Comparison of ENCODE assay signal across 13 cellular contexts in genomic region chr11:10325398-10326079, GRCh38. TPM values are rescaled to one million over a fixed set of nuclear protein-coding genes. Genes with fewer than 3 reads are reported as not detected.
A peak's percentile ranks its signal among the peaks of the same experiment; 100 is the strongest.
DNase-seq lines count a peak whose midpoint lies in the region; ATAC-seq and TF ChIP-seq lines count a peak whose summit lies in the region.
"Had no signal": no experiment of that assay in that cellular context is flagged by ENCODE, and none has a peak within 500 bp of the region (broad histone marks: within the 10 kb centered on the region; RNA-seq: fewer than 3 reads in every experiment).

No MANE protein-coding gene starts in this region.

- no peak for TF ChIP-seq EP300 in stomach (IDR thresholded peaks at IDR 0.05)

- intact Hi-C loops in stomach (cut with DNase I; ENCODE audit: low total_unique reads), result no loop called here

- H3K36me3 Mint-ChIP-seq in HFFc6 (ENCODE audit: low read depth), result no peaks in the 10 kb centered on the region
- H3K36me3 Mint-ChIP-seq: IgD-negative memory B cell had no signal

- H3K27ac ChIP-seq in stomach, result peak overlapping the region; percentile 50 to 76 (median 76)

- H3K27me3 ChIP-seq in stomach (no peaks in the 10 kb centered on the region), HAP-1 (ENCODE audit: low read depth) (no peaks in the 10 kb centered on the region)

- H3K4me1 Mint-ChIP-seq in HFFc6 (ENCODE audit: low read depth), result peaks cover 93% of the 10 kb centered on the region

- TF ChIP-seq CTCF in HFFc6 (IDR thresholded peaks at IDR 0.05) (no peak), astrocyte of the spinal cord (IDR thresholded peaks at IDR 0.05; ENCODE audit: low read depth, low read length) (no peak), stomach (IDR thresholded peaks at IDR 0.05) (no peak)

- H3K4me1 ChIP-seq in stomach (peaks cover 53 to 84% (median 69%) of the 10 kb centered on the region in 4 donors), HAP-1 (peaks cover 20% of the 10 kb centered on the region)

- ATAC-seq in GM21367 (IDR thresholded peaks at IDR 0.05; ENCODE audit: unreplicated experiment), result no peak

- H3K9me3 ChIP-seq in stomach (no peaks in the 10 kb centered on the region), HAP-1 (no peaks in the 10 kb centered on the region)

- 42 to 53% (median 47%) methylated on average over 6 of the region's 6 CpGs for WGBS in stomach, 5 donors

- peak overlapping the region; percentile 55 for H3K4me3 Mint-ChIP-seq in HFFc6
- H3K4me3 Mint-ChIP-seq: IgD-negative memory B cell had no signal

- H3K9me3 Mint-ChIP-seq in HFFc6, result no peaks in the 10 kb centered on the region
- H3K9me3 Mint-ChIP-seq: IgD-negative memory B cell had no signal

- H3K27me3 Mint-ChIP-seq in HFFc6 (ENCODE audit: insufficient read depth), result no peaks in the 10 kb centered on the region

- no peak for TF ChIP-seq POLR2A in stomach (IDR thresholded peaks at IDR 0.05)

- DNase-seq in HFFc6, result peak; percentile 86
- peak; percentile 96 for DNase-seq in astrocyte of the spinal cord (ENCODE audit: low read depth, low spot score)
- DNase-seq in iris pigment epithelial cell (ENCODE audit: low read depth), result peak; percentile 93
- DNase-seq in stomach, result no peak
- DNase-seq in NCI-H146 (lab: John Stamatoyannopoulos, UW), result no peak
- DNase-seq in activated CD8-positive, alpha-beta memory T cell treated with anti-CD3 and anti-CD28 coated beads for 24 hours, result no peak
- no peak for DNase-seq in HAP-1 (ENCODE audit: low spot score in 2 of 2)
- DNase-seq: activated CD4-positive, CD25-positive, alpha-beta regulatory T cell treated with anti-CD3 and anti-CD28 coated beads, Interleukin-2, amount 50 U/mL, for 72 hours; activated naive CD4-positive, alpha-beta T cell; COR-L47; SIG-M5 had no signal

- no peak overlapping the region for H3K4me3 ChIP-seq in astrocyte of the spinal cord (ENCODE audit: low read depth, low read length)
- H3K4me3 ChIP-seq in stomach, result no peak overlapping the region
- no peak overlapping the region for H3K4me3 ChIP-seq in HAP-1

- in situ Hi-C loops in astrocyte of the spinal cord (cut with HindIII; ENCODE audit: low sequenced_read_pairs) (no loop called here), HAP-1 (cut with MboI; ENCODE audit: low sequenced_read_pairs) (loop anchor here (10.0 kb wide), 1 partner anchor 409 kb away; no protein-coding TSS in a partner anchor)

- H3K36me3 ChIP-seq in stomach (no peaks in the 10 kb centered on the region), HAP-1 (replicated peaks) (no peaks in the 10 kb centered on the region)

- peak overlapping the region; percentile 94 for H3K27ac Mint-ChIP-seq in HFFc6
- H3K27ac Mint-ChIP-seq: IgD-negative memory B cell had no signal

RNA-seq across cellular contexts. Expression of gene ADM, which starts 20.7 kb away (rescaled TPM):
- 100 to 1,000 TPM; 219 to 346 (median 321) TPM for total RNA-seq in HFFc6 (2021; fragmentation: NEBNext Ultra II Directional; extraction: Animal tissue kit (Norgen Biotek cat#: 25700))
- total RNA-seq in stomach, result 100 to 1,000 TPM in 1 of 5 donors, 10 to 100 TPM in 4; 33.9 to 144 (median 57.4) TPM
- 10 to 100 TPM; 14.3 to 21.5 (median 19.7) TPM for polyA plus RNA-seq in stomach

RNA-seq across cellular contexts. Expression of gene SBF2, which starts 31.5 kb away (rescaled TPM):
- total RNA-seq in HFFc6 (2021; fragmentation: NEBNext Ultra II Directional; extraction: Animal tissue kit (Norgen Biotek cat#: 25700)), result 10 to 100 TPM; 25.2 to 36.0 (median 30.7) TPM
- 100 to 1,000 TPM in 2 of 5 donors, 10 to 100 TPM in 3; 24.0 to 260 (median 64.8) TPM for total RNA-seq in stomach
- polyA plus RNA-seq in stomach, result 10 to 100 TPM in 2 of 3 donors, 1 to 10 TPM in 1; 8.6 to 13.3 (median 12.5) TPM

Comparison
In these comparisons a context has a peak if more than half of its experiments do, and no peak if none do; other contexts are left out.
1. DNase-seq: peak in HFFc6 (single experiment), astrocyte of the spinal cord (single experiment) and iris pigment epithelial cell (single experiment); none in stomach (single experiment), NCI-H146 (single experiment), activated CD8-positive, alpha-beta memory T cell treated with anti-CD3 and anti-CD28 coated beads for 24 hours (single experiment) and HAP-1 (0 of 2).